ENCODE assay signal across 12 cellular contexts in the genomic region with DNA sequence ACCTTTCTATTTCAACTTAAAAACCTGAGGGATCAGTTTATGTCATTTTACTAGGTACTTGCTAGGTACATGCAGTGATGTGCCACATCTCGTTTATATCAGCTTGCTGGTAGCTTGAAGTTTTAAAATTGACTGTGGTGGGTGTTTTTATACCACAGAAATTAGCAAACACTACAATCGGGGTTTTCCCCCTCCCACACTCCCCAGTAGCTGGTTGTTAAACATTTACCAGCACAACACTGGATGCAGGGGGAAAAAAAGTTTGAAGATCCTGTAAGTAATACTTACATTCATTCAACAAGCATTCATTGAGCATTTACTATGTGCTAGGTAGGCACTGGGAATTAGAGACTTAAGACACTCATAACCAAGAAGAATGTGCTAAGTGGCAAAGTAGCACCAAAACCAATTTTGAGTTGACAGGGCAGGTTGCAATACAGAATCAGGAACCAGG. TPM values are rescaled to one million over a fixed set of nuclear protein-coding genes. Genes with fewer than 3 reads are reported as not detected.
A peak's percentile ranks its signal among the peaks of the same experiment; 100 is the strongest.
DNase-seq lines count a peak whose midpoint lies in the region; ATAC-seq, FAIRE-seq and TF ChIP-seq lines count a peak whose summit lies in the region.
"Had no signal": no experiment of that assay in that cellular context is flagged by ENCODE, and none has a peak within 500 bp of the region (broad histone marks: within the 10 kb centered on the region; RNA-seq: fewer than 3 reads in every experiment).

No MANE protein-coding gene starts in this region.

- ATAC-seq in HG02840 (IDR thresholded peaks at IDR 0.05; ENCODE audit: low FRiP score, unreplicated experiment) = peak; percentile 47
- ATAC-seq in activated T-cell treated with anti-CD3 and anti-CD28 coated beads, Interleukin-2, amount 50 U/mL, for 72 hours (replicated peaks in 1 of 2) = peak; percentile 72 to 73

- H3K9me3 Mint-ChIP-seq in activated CD4-positive, alpha-beta T cell treated with anti-CD3 and anti-CD28 coated beads, Interleukin-2, amount 10 ng/mL, durations not matched to agents 24 days and 14 days = no peaks in the 10 kb centered on the region
- H3K9me3 Mint-ChIP-seq in activated T-cell treated with anti-CD3 and anti-CD28 coated beads, Interleukin-2, amount 50 U/mL, for 72 hours = no peaks in the 10 kb centered on the region
- no peaks in the 10 kb centered on the region for H3K9me3 Mint-ChIP-seq in Caco-2 (ENCODE audit: unreplicated experiment)
- H3K9me3 Mint-ChIP-seq: activated naive CD8-positive, alpha-beta T cell treated with anti-CD3 and anti-CD28 coated beads, Interleukin-2, amount 10 ng/mL, durations not matched to agents 7 days and 5 days had no signal

- no TSS peak for BruUV-seq in Caco-2 (replicated peaks; lab: Mats Ljungman, UMichigan)

- peaks cover 18% of the 10 kb centered on the region for H3K4me1 Mint-ChIP-seq in activated CD4-positive, alpha-beta T cell treated with anti-CD3 and anti-CD28 coated beads, Interleukin-2, amount 10 ng/mL, durations not matched to agents 24 days and 14 days
- peaks cover 51% of the 10 kb centered on the region for H3K4me1 Mint-ChIP-seq in activated T-cell treated with anti-CD3 and anti-CD28 coated beads, Interleukin-2, amount 50 U/mL, for 72 hours (ENCODE audit: low read depth)
- peaks cover 16% of the 10 kb centered on the region for H3K4me1 Mint-ChIP-seq in Caco-2 (ENCODE audit: low read depth, unreplicated experiment)

- H3K36me3 Mint-ChIP-seq in activated CD4-positive, alpha-beta T cell treated with anti-CD3 and anti-CD28 coated beads, Interleukin-2, amount 10 ng/mL, durations not matched to agents 24 days and 14 days (ENCODE audit: low read depth) = no peaks in the 10 kb centered on the region
- no peaks in the 10 kb centered on the region for H3K36me3 Mint-ChIP-seq in activated T-cell treated with anti-CD3 and anti-CD28 coated beads, Interleukin-2, amount 50 U/mL, for 72 hours (ENCODE audit: insufficient read depth in 2 of 2)
- H3K36me3 Mint-ChIP-seq in Caco-2 (ENCODE audit: insufficient read depth, unreplicated experiment) = peaks cover 3% of the 10 kb centered on the region

- no peak for FAIRE-seq in urothelium cell line (lab: Jason Lieb, UNC)
- FAIRE-seq: keratinocyte had no signal

- no peak for TF ChIP-seq CTCF in Caco-2 (IDR thresholded peaks at IDR 0.05; ENCODE audit: insufficient read depth in 1 of 2, low read depth in 1 of 2, low read length in 1 of 2, severe bottlenecking in 1 of 2, unreplicated experiment in 1 of 2)

- H3K9me3 ChIP-seq in Caco-2 = peaks cover 2% of the 10 kb centered on the region; the same call in 1 of the 2 replicates
- H3K9me3 ChIP-seq: suprapubic skin had no signal

- intact Hi-C loops in activated CD4-positive, alpha-beta T cell treated with anti-CD3 and anti-CD28 coated beads, Interleukin-2, amount 10 ng/mL, durations not matched to agents 24 days and 14 days (cut with micrococcal nuclease) = loop anchor here (2.0 kb wide), 3 partner anchors 24 to 62 kb away; a partner anchor contains a TSS
- intact Hi-C loops in Caco-2 (cut with micrococcal nuclease; ENCODE audit: unreplicated experiment) = no loop called here

- no peak overlapping the region for H3K27ac Mint-ChIP-seq in activated CD4-positive, alpha-beta T cell treated with anti-CD3 and anti-CD28 coated beads, Interleukin-2, amount 10 ng/mL, durations not matched to agents 24 days and 14 days
- no peak overlapping the region for H3K27ac Mint-ChIP-seq in activated T-cell treated with anti-CD3 and anti-CD28 coated beads, Interleukin-2, amount 50 U/mL, for 72 hours
- no peak overlapping the region for H3K27ac Mint-ChIP-seq in Caco-2 (ENCODE audit: unreplicated experiment)
- H3K27ac Mint-ChIP-seq: activated naive CD8-positive, alpha-beta T cell treated with anti-CD3 and anti-CD28 coated beads, Interleukin-2, amount 10 ng/mL, durations not matched to agents 7 days and 5 days had no signal

- CTCF ChIA-PET in Caco-2 (lab: Charles Lee) = no interaction called here

- no peak overlapping the region for H3K4me3 Mint-ChIP-seq in activated CD4-positive, alpha-beta T cell treated with anti-CD3 and anti-CD28 coated beads, Interleukin-2, amount 10 ng/mL, durations not matched to agents 24 days and 14 days
- peak overlapping the region in 1 of 2 donors; percentile 22 for H3K4me3 Mint-ChIP-seq in activated T-cell treated with anti-CD3 and anti-CD28 coated beads, Interleukin-2, amount 50 U/mL, for 72 hours
- no peak overlapping the region for H3K4me3 Mint-ChIP-seq in Caco-2 (ENCODE audit: unreplicated experiment)
- H3K4me3 Mint-ChIP-seq: activated naive CD8-positive, alpha-beta T cell treated with anti-CD3 and anti-CD28 coated beads, Interleukin-2, amount 10 ng/mL, durations not matched to agents 7 days and 5 days had no signal

- H3K27me3 Mint-ChIP-seq in activated CD4-positive, alpha-beta T cell treated with anti-CD3 and anti-CD28 coated beads, Interleukin-2, amount 10 ng/mL, durations not matched to agents 24 days and 14 days = peaks cover 21% of the 10 kb centered on the region
- H3K27me3 Mint-ChIP-seq in activated T-cell treated with anti-CD3 and anti-CD28 coated beads, Interleukin-2, amount 50 U/mL, for 72 hours (ENCODE audit: low read depth) = peaks cover 13% of the 10 kb centered on the region
- H3K27me3 Mint-ChIP-seq in Caco-2 (ENCODE audit: insufficient read depth, unreplicated experiment) = no peaks in the 10 kb centered on the region

- POLR2A ChIA-PET in Caco-2 (lab: Charles Lee) = no interaction called here

- peak; percentile 24 to 33 for DNase-seq in activated CD4-positive, alpha-beta T cell treated with anti-CD3 and anti-CD28 coated beads for 4 hours
- DNase-seq in activated CD4-positive, alpha-beta T cell treated with anti-CD3 and anti-CD28 coated beads, Interleukin-2, amount 10 ng/mL, durations not matched to agents 24 days and 14 days = no peak
- peak; percentile 49 to 68 for DNase-seq in activated T-cell treated with anti-CD3 and anti-CD28 coated beads, Interleukin-2, amount 50 U/mL, for 72 hours
- peak; percentile 11 for DNase-seq in stimulated activated CD8-positive, alpha-beta memory T cell treated with anti-CD3 and anti-CD28 coated beads, Interleukin-7, amount 100 ng/mL, for 24 hours (ENCODE audit: low read depth)
- no peak for DNase-seq in urothelium cell line (ENCODE audit: low spot score)
- no peak for DNase-seq in OCI-M2 (lab: John Stamatoyannopoulos, UW; ENCODE audit: unreplicated experiment)
- no peak for DNase-seq in Caco-2
- DNase-seq: activated naive CD8-positive, alpha-beta T cell treated with anti-CD3 and anti-CD28 coated beads, Interleukin-2, amount 10 ng/mL, durations not matched to agents 7 days and 5 days; NCI-H1436 had no signal

- H3K36me3 ChIP-seq in Caco-2 (ENCODE audit: control insufficient read depth, insufficient read depth, low read length) = no peaks in the 10 kb centered on the region
- H3K36me3 ChIP-seq: suprapubic skin had no signal

- H3K4me3 ChIP-seq in Caco-2 (ENCODE audit: low read depth, low read length) = no peak overlapping the region
- H3K4me3 ChIP-seq: suprapubic skin had no signal

- H3K27me3 ChIP-seq in Caco-2 (replicated peaks; ENCODE audit: control insufficient read depth, insufficient read depth, low read length) = no peaks in the 10 kb centered on the region
- H3K27me3 ChIP-seq: suprapubic skin had no signal

- 0 out of 2 replicates have a peak, but pooled peaks cover 4% of the 10 kb centered on the region for H3K4me1 ChIP-seq in Caco-2
- H3K4me1 ChIP-seq: suprapubic skin had no signal

RNA-seq across cellular contexts. Expression of a gene that starts 32.6 kb away (rescaled TPM):
- total RNA-seq in activated CD4-positive, alpha-beta T cell treated with anti-CD3 and anti-CD28 coated beads, Interleukin-2, amount 10 ng/mL, durations not matched to agents 24 days and 14 days = 0.83 and 0.84 TPM in 2 replicates
- total RNA-seq in activated T-cell treated with anti-CD3 and anti-CD28 coated beads, Interleukin-2, amount 50 U/mL, for 72 hours = 1 to 10 TPM; 2.3 to 3.9 TPM
- total RNA-seq in Caco-2 (2022) = 34.1 and 35.6 TPM in 2 replicates

Comparison
In these comparisons a context has a peak if more than half of its experiments do, and no peak if none do; other contexts are left out.
1. DNase-seq: peak in activated CD4-positive, alpha-beta T cell treated with anti-CD3 and anti-CD28 coated beads for 4 hours (2 of 2), activated T-cell treated with anti-CD3 and anti-CD28 coated beads, Interleukin-2, amount 50 U/mL, for 72 hours (2 of 2) and stimulated activated CD8-positive, alpha-beta memory T cell treated with anti-CD3 and anti-CD28 coated beads, Interleukin-7, amount 100 ng/mL, for 24 hours (single experiment); none in activated CD4-positive, alpha-beta T cell treated with anti-CD3 and anti-CD28 coated beads, Interleukin-2, amount 10 ng/mL, durations not matched to agents 24 days and 14 days (single experiment), urothelium cell line (single experiment), OCI-M2 (single experiment) and Caco-2 (0 of 2).